ENCODE assay signal across 30 cellular contexts in the genomic region with DNA sequence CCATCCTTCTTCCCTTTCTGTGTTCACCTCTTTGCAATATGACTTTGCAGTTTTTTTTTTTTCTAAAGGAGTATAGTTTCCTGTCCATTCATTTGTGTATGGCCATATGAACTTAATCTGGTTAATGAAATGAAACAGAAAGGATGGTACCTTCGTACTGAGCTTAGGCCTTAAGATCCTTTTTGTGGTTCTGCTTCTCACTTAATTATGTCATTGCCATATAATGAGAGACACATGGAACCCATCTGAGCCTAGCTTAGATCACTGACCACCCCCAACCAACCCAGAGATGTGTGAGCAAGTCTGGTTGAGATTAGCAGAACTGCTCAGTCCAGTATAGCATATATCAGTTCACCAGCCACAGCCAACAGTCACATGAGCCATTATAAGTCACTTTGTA.
"Had no signal": no experiment of that assay in that cellular context is flagged by ENCODE, and none has a peak within 500 bp of the region (broad histone marks: within the 10 kb centered on the region; RNA-seq: fewer than 3 reads in every experiment).

No MANE protein-coding gene starts in this region.

- H2AFZ ChIP-seq: hepatocyte had no signal

- H3K27ac ChIP-seq: adrenal gland, body of pancreas, epithelial cell of prostate, esophagus squamous epithelium, gastroesophageal sphincter, heart right ventricle, hepatocyte, WERI-Rb-1 had no signal

- H3K4me2 ChIP-seq: hepatocyte had no signal

- ATAC-seq: activated CD4-positive, CD25-positive, alpha-beta regulatory T cell treated with anti-CD3 and anti-CD28 coated beads, Interleukin-2, amount 50 U/mL, for 24 hours; activated CD8-positive, alpha-beta T cell treated with anti-CD3 and anti-CD28 coated beads for 36 hours; activated naive CD8-positive, alpha-beta T cell treated with anti-CD3 and anti-CD28 coated beads, Interleukin-2, amount 50 U/mL, for 24 hours; activated T-cell treated with anti-CD3 and anti-CD28 coated beads, Interleukin-2, amount 50 U/mL, for 4 hours; activated T-helper 17 cell treated with anti-CD3 and anti-CD28 coated beads, Interleukin-2, amount 50 U/mL, for 72 hours; body of pancreas; gastroesophageal sphincter; heart right ventricle had no signal

- H3K4me1 ChIP-seq: adrenal gland, body of pancreas, esophagus squamous epithelium, gastroesophageal sphincter, heart right ventricle had no signal

- DNase-seq: activated B cell treated with CpG ODN at 0.5 μM for 24 hours; activated CD4-positive, alpha-beta T cell treated with anti-CD3 and anti-CD28 coated beads for 48 hours; activated CD4-positive, alpha-beta T cell treated with anti-CD3 and anti-CD28 coated beads, Interleukin-2, amount 50 U/mL, for 1 hour; activated CD4-positive, alpha-beta T cell treated with anti-CD3 and anti-CD28 coated beads, Interleukin-2, amount 50 U/mL, for 48 hours; activated CD8-positive, alpha-beta memory T cell treated with anti-CD3 and anti-CD28 coated beads for 24 hours; activated CD8-positive, alpha-beta T cell treated with anti-CD3 and anti-CD28 coated beads for 36 hours; activated effector memory CD4-positive, alpha-beta T cell treated with Interleukin-2 at 50 U/mL for 16 hours; activated naive CD4-positive, alpha-beta T cell treated with anti-CD3 and anti-CD28 coated beads for 36 hours; activated naive CD8-positive, alpha-beta T cell treated with anti-CD3 and anti-CD28 coated beads for 36 hours; activated naive CD8-positive, alpha-beta T cell treated with anti-CD3 and anti-CD28 coated beads, Interleukin-2, amount 50 U/mL, for 24 hours; activated T-cell treated with anti-CD3 and anti-CD28 coated beads, Interleukin-2, amount 50 U/mL, for 4 hours; adrenal gland; amygdala; aorta; body of pancreas; caudate nucleus; cortex of kidney; effector CD8-positive, alpha-beta T cell; esophagus squamous epithelium; foreskin melanocyte; heart right ventricle; T1000; WERI-Rb-1 had no signal

- FAIRE-seq: endometrium, endothelial cell of umbilical vein had no signal

- H3K4me3 ChIP-seq: adrenal gland, body of pancreas, esophagus squamous epithelium, gastroesophageal sphincter, heart right ventricle, hepatocyte had no signal

- H3K36me3 ChIP-seq: adrenal gland, esophagus squamous epithelium, gastroesophageal sphincter, heart right ventricle, WERI-Rb-1 had no signal

- H3K79me2 ChIP-seq: hepatocyte had no signal

- H3K9me3 ChIP-seq: adrenal gland, body of pancreas, esophagus squamous epithelium had no signal

- H3K27me3 ChIP-seq: adrenal gland, body of pancreas, esophagus squamous epithelium, gastroesophageal sphincter, heart right ventricle, hepatocyte had no signal
